20 cellular contexts compared by ENCODE assay signal in genomic region chr17:80222376-80223141, GRCh38. TPM values are rescaled to one million over a fixed set of nuclear protein-coding genes. Genes with fewer than 3 reads are reported as not detected.
DNase-seq lines count a peak whose midpoint lies in the region; ATAC-seq and TF ChIP-seq lines count a peak whose summit lies in the region.
"Had no signal": no experiment of that assay in that cellular context is flagged by ENCODE, and none has a peak within 500 bp of the region (broad histone marks: within the 10 kb centered on the region; RNA-seq: fewer than 3 reads in every experiment).

No MANE protein-coding gene starts in this region.

- no peak overlapping the region for H4K8ac ChIP-seq in mesenchymal stem cell (ENCODE audit: low read length)

- no peaks in the 10 kb centered on the region for H3K4me1 ChIP-seq in right cardiac atrium (ENCODE audit: control insufficient read depth, insufficient read depth, low read length)
- H3K4me1 ChIP-seq in heart right ventricle: peaks cover 6 to 30% (median 19%) of the 10 kb centered on the region in 9 donors
- peaks cover 24% of the 10 kb centered on the region for H3K4me1 ChIP-seq in mesenchymal stem cell (ENCODE audit: control insufficient read depth, insufficient read depth, low read depth, low read length)
- H3K4me1 ChIP-seq in ovary (ENCODE audit: insufficient read depth): peaks cover 10% of the 10 kb centered on the region

- H3K9me3 ChIP-seq in right cardiac atrium (ENCODE audit: control insufficient read depth, low read length) (no peaks in the 10 kb centered on the region), heart right ventricle (no peaks in the 10 kb centered on the region), mesenchymal stem cell (ENCODE audit: control insufficient read depth, low read length) (no peaks in the 10 kb centered on the region), ovary (no peaks in the 10 kb centered on the region)
- H3K9me3 ChIP-seq: adrenal gland, right lobe of liver, testis had no signal

- H3K14ac ChIP-seq in mesenchymal stem cell (ENCODE audit: low read length in 2 of 2): no peak overlapping the region

- ATAC-seq in right cardiac atrium: no peak
- ATAC-seq in heart right ventricle: no peak
- no peak for ATAC-seq in activated B cell treated with CpG ODN at 0.5 μM for 24 hours (ENCODE audit: low read depth)
- no peak for ATAC-seq in HG03354 (IDR thresholded peaks at IDR 0.05; ENCODE audit: poor library complexity, severe bottlenecking, unreplicated experiment)
- ATAC-seq: activated CD8-positive, alpha-beta T cell treated with anti-CD3 and anti-CD28 coated beads, Interleukin-2, amount 10 ng/mL, durations not matched to agents 7 days and 5 days; left cardiac atrium; right lobe of liver had no signal

- no peak overlapping the region for H2BK12ac ChIP-seq in mesenchymal stem cell (ENCODE audit: low read length in 2 of 2)

- DNase-seq in right cardiac atrium (peak in 2 of 3 donors; percentile 34 to 47), heart right ventricle (no peak), activated B cell treated with CpG ODN at 0.5 μM for 24 hours (no peak), mesenchymal stem cell (no peak), retina (no peak), SW480 (ENCODE audit: low spot score) (no peak), ovary (no peak)
- DNase-seq: activated CD8-positive, alpha-beta T cell treated with anti-CD3 and anti-CD28 coated beads, Interleukin-2, amount 10 ng/mL, durations not matched to agents 7 days and 5 days; adrenal gland; dorsolateral prefrontal cortex; left cardiac atrium; midbrain; NCI-H1436; NCI-H69; occipital lobe; right lobe of liver; SHP77 treated with DMSO at 0.1 percent for 48 hours; testis had no signal

- peaks cover 20% of the 10 kb centered on the region for H3K4me1 Mint-ChIP-seq in activated B cell treated with CpG ODN at 0.5 μM for 24 hours

- no peak overlapping the region for H2BK15ac ChIP-seq in mesenchymal stem cell (ENCODE audit: low read depth, poor library complexity, severe bottlenecking)

- 91% methylated on average over 18 of the region's 18 CpGs for WGBS in right cardiac atrium
- 92% methylated on average over 18 of the region's 18 CpGs for WGBS in heart right ventricle, 2 donors
- 96% methylated on average over 18 of the region's 18 CpGs for WGBS in mesenchymal stem cell
- 79 to 88% (median 88%) methylated on average over 18 of the region's 18 CpGs for whole genome bisulfite sequencing in ovary, 3 donors

- H3K18ac ChIP-seq in mesenchymal stem cell (ENCODE audit: low read depth in 1 of 2, low read length in 2 of 2): no peak overlapping the region

- H3K27me3 Mint-ChIP-seq in activated B cell treated with CpG ODN at 0.5 μM for 24 hours: no peaks in the 10 kb centered on the region

- H2BK5ac ChIP-seq in mesenchymal stem cell (ENCODE audit: low read depth, low read length, poor library complexity, severe bottlenecking): no peak overlapping the region

- POLR2A ChIA-PET in activated B cell treated with CpG ODN at 0.5 μM for 24 hours (lab: Charles Lee): no interaction called here

- H3K23ac ChIP-seq in mesenchymal stem cell (ENCODE audit: low read length in 2 of 2): no peak overlapping the region

- no peak overlapping the region for H2AK5ac ChIP-seq in mesenchymal stem cell (ENCODE audit: low read length, severe bottlenecking)

- CTCF ChIA-PET in activated B cell treated with CpG ODN at 0.5 μM for 24 hours (lab: Charles Lee): no interaction called here

- H3K27ac Mint-ChIP-seq in activated B cell treated with CpG ODN at 0.5 μM for 24 hours: peak overlapping the region; percentile 20
- H3K27ac Mint-ChIP-seq: activated CD8-positive, alpha-beta T cell treated with anti-CD3 and anti-CD28 coated beads, Interleukin-2, amount 10 ng/mL, durations not matched to agents 7 days and 5 days had no signal

- H3K9me3 Mint-ChIP-seq in activated B cell treated with CpG ODN at 0.5 μM for 24 hours: no peaks in the 10 kb centered on the region

- H3K9ac ChIP-seq in mesenchymal stem cell (ENCODE audit: low read length): no peak overlapping the region

- no peak for TF ChIP-seq EP300 in ovary (IDR thresholded peaks at IDR 0.05)

- peaks cover 36% of the 10 kb centered on the region for H3K79me1 ChIP-seq in mesenchymal stem cell (replicated peaks; ENCODE audit: low read length, poor library complexity, severe bottlenecking)

- H3K4me2 ChIP-seq in mesenchymal stem cell (ENCODE audit: low read length, poor library complexity, severe bottlenecking): no peak overlapping the region

- H3K27ac ChIP-seq in right cardiac atrium (ENCODE audit: low read length) (no peak overlapping the region), heart right ventricle (no peak overlapping the region), mesenchymal stem cell (ENCODE audit: low read length, poor library complexity, severe bottlenecking) (no peak overlapping the region), ovary (no peak overlapping the region)
- H3K27ac ChIP-seq: dorsolateral prefrontal cortex, right lobe of liver, testis had no signal

- no peak overlapping the region for H2AFZ ChIP-seq in mesenchymal stem cell (ENCODE audit: low read depth, low read length)

- H3K4ac ChIP-seq in mesenchymal stem cell (ENCODE audit: low read depth in 1 of 2, low read length in 2 of 2): no peak overlapping the region

- no peak overlapping the region for H2BK120ac ChIP-seq in mesenchymal stem cell (ENCODE audit: low read depth, low read length)

- H3K36me3 ChIP-seq in heart right ventricle (peaks cover 0 to 38% (median 0%) of the 10 kb centered on the region in 9 donors), mesenchymal stem cell (ENCODE audit: control insufficient read depth in 1 of 2, insufficient read depth in 2 of 2, low read depth in 1 of 2, low read length in 2 of 2) (peaks cover 29 to 49% of the 10 kb centered on the region in 2 experiments), ovary (no peaks in the 10 kb centered on the region)
- H3K36me3 ChIP-seq: right lobe of liver had no signal

- peak overlapping the region; percentile 11 for H3K4me3 Mint-ChIP-seq in activated B cell treated with CpG ODN at 0.5 μM for 24 hours
- H3K4me3 Mint-ChIP-seq: activated CD8-positive, alpha-beta T cell treated with anti-CD3 and anti-CD28 coated beads, Interleukin-2, amount 10 ng/mL, durations not matched to agents 7 days and 5 days had no signal

- H3K4me3 ChIP-seq in right cardiac atrium (ENCODE audit: low read length) (no peak overlapping the region), heart right ventricle (no peak overlapping the region), mesenchymal stem cell (ENCODE audit: insufficient read depth in 1 of 2, low read depth in 1 of 2, low read length in 2 of 2) (no peak overlapping the region), ovary (no peak overlapping the region)
- H3K4me3 ChIP-seq: adrenal gland, right lobe of liver, testis had no signal

- intact Hi-C loops in right cardiac atrium (cut with DNase I): no loop called here
- intact Hi-C loops in heart right ventricle (cut with DNase I): loop anchor here in 2 of 10 donors (5.0 to 10.0 kb wide), 2 partner anchors 40 to 62 kb away; partner anchors contain the start of gene RNF213 (in 1 of the 2)
- intact Hi-C loops in activated B cell treated with CpG ODN at 0.5 μM for 24 hours (cut with micrococcal nuclease): no loop called here
- intact Hi-C loops in ovary (cut with DNase I): no loop called here

- H3K36me3 Mint-ChIP-seq in activated B cell treated with CpG ODN at 0.5 μM for 24 hours (ENCODE audit: low read depth): peaks cover 6% of the 10 kb centered on the region

- TF ChIP-seq CTCF in heart right ventricle (IDR thresholded peaks at IDR 0.05) (no peak), activated B cell treated with CpG ODN at 0.5 μM for 24 hours (IDR thresholded peaks at IDR 0.05) (no peak), ovary (IDR thresholded peaks at IDR 0.05) (no peak)

- no peaks in the 10 kb centered on the region for H3K27me3 ChIP-seq in right cardiac atrium (ENCODE audit: control insufficient read depth, insufficient read depth)
- H3K27me3 ChIP-seq in heart right ventricle: peaks cover 0 to 9% (median 0%) of the 10 kb centered on the region in 7 donors
- H3K27me3 ChIP-seq in mesenchymal stem cell (ENCODE audit: control insufficient read depth in 1 of 2, insufficient read depth in 1 of 2, low read length in 2 of 2): no peaks in the 10 kb centered on the region
- H3K27me3 ChIP-seq in ovary: no peaks in the 10 kb centered on the region
- H3K27me3 ChIP-seq: adrenal gland, dorsolateral prefrontal cortex, right lobe of liver, testis had no signal

- H4K91ac ChIP-seq in mesenchymal stem cell (ENCODE audit: low read length): peak overlapping the region; percentile 53

- TF ChIP-seq POLR2A in ovary (IDR thresholded peaks at IDR 0.05): no peak

RNA-seq across cellular contexts. Expression of gene SLC26A11, which starts 2.3 kb away (rescaled TPM):
- 1 to 10 TPM; 5.3 to 7.8 (median 6.8) TPM for total RNA-seq in right cardiac atrium
- 4.4 TPM for polyA plus RNA-seq in right cardiac atrium
- total RNA-seq in heart right ventricle: 1 to 10 TPM; 3.9 to 8.6 (median 5.1) TPM
- polyA plus RNA-seq in heart right ventricle: 1 to 10 TPM; 3.0 to 5.6 TPM
- 7.5 and 8.4 TPM in 2 replicates for total RNA-seq in activated B cell treated with CpG ODN at 0.5 μM for 24 hours
- polyA plus RNA-seq in mesenchymal stem cell (2013, experiment 1 of 2): 16.2 TPM
- 15.6 TPM for polyA plus RNA-seq in mesenchymal stem cell (2013, experiment 2 of 2)
- 10 to 100 TPM; 18.4 to 30.3 (median 24.2) TPM for total RNA-seq in ovary
- 10 to 100 TPM in 1 of 2 donors, 1 to 10 TPM in 1; 8.4 to 20.0 TPM for polyA plus RNA-seq in ovary

RNA-seq across cellular contexts. Expression of gene SGSH, which starts 2.4 kb away (rescaled TPM):
- 10 to 100 TPM; 16.6 to 23.4 (median 19.9) TPM for total RNA-seq in right cardiac atrium
- 13.0 TPM for polyA plus RNA-seq in right cardiac atrium
- 10 to 100 TPM in 9 of 10 donors, 1 to 10 TPM in 1; 7.3 to 18.0 (median 14.0) TPM for total RNA-seq in heart right ventricle
- polyA plus RNA-seq in heart right ventricle: 10 to 100 TPM in 1 of 2 donors, 1 to 10 TPM in 1; 10.0 to 21.7 TPM
- total RNA-seq in activated B cell treated with CpG ODN at 0.5 μM for 24 hours: 38.8 and 41.3 TPM in 2 replicates
- 59.2 TPM for polyA plus RNA-seq in mesenchymal stem cell (2013, experiment 1 of 2)
- 59.8 TPM for polyA plus RNA-seq in mesenchymal stem cell (2013, experiment 2 of 2)
- 10 to 100 TPM; 10.8 to 39.9 (median 30.6) TPM for total RNA-seq in ovary
- 10 to 100 TPM; 13.0 to 23.3 TPM for polyA plus RNA-seq in ovary

RNA-seq across cellular contexts. Expression of gene RNF213, which starts 38.1 kb away (rescaled TPM):
- 10 to 100 TPM; 36.3 to 49.7 (median 43.9) TPM for total RNA-seq in right cardiac atrium
- polyA plus RNA-seq in right cardiac atrium: 28.7 TPM
- 10 to 100 TPM; 26.0 to 97.0 (median 31.7) TPM for total RNA-seq in heart right ventricle
- polyA plus RNA-seq in heart right ventricle: 10 to 100 TPM; 13.1 to 58.7 TPM
- total RNA-seq in activated B cell treated with CpG ODN at 0.5 μM for 24 hours: 203 and 228 TPM in 2 replicates
- polyA plus RNA-seq in mesenchymal stem cell (2013, experiment 1 of 2): 21.7 TPM
- polyA plus RNA-seq in mesenchymal stem cell (2013, experiment 2 of 2): 18.9 TPM
- 10 to 100 TPM; 37.3 to 89.1 (median 50.8) TPM for total RNA-seq in ovary
- polyA plus RNA-seq in ovary: 10 to 100 TPM; 21.5 to 78.1 TPM

RNA-seq across cellular contexts. Expression of gene CARD14, which starts 52.7 kb away (rescaled TPM):
- total RNA-seq in right cardiac atrium (under 1 TPM in 2 of 4 donors, not detected in 2; 0.14 to 0.20 TPM), heart right ventricle (under 1 TPM in 4 of 10 donors, not detected in 6; 0.11 to 0.33 (median 0.14) TPM), activated B cell treated with CpG ODN at 0.5 μM for 24 hours (not detected in 2 replicates), ovary (1 to 10 TPM in 1 of 7 donors, under 1 TPM in 4, not detected in 2; 0.10 to 2.3 (median 0.18) TPM)
- polyA plus RNA-seq in right cardiac atrium (0.05 TPM), heart right ventricle (under 1 TPM; 0.12 to 0.22 TPM), ovary (under 1 TPM in 1 of 2 donors, not detected in 1; 0.16 TPM)
- 0.01 TPM for polyA plus RNA-seq in mesenchymal stem cell (2013, experiment 1 of 2)
- polyA plus RNA-seq in mesenchymal stem cell (2013, experiment 2 of 2): 0.07 TPM
- total RNA-seq: activated CD8-positive, alpha-beta T cell treated with anti-CD3 and anti-CD28 coated beads, Interleukin-2, amount 10 ng/mL, durations not matched to agents 7 days and 5 days; left cardiac atrium; T-helper 2 cell treated with Interferon-gamma antibody and Interleukin-4, amounts not matched to agents 100 ng/mL and 5 ng/mL, for 36 hours had no signal

Comparison
In these comparisons a context has a peak if more than half of its experiments do, and no peak if none do; other contexts are left out.
1. DNase-seq: peak in right cardiac atrium (2 of 3); none in heart right ventricle (0 of 2), activated B cell treated with CpG ODN at 0.5 μM for 24 hours (single experiment), mesenchymal stem cell (single experiment), retina (single experiment), SW480 (single experiment) and ovary (0 of 5).